In the genomic region with DNA sequence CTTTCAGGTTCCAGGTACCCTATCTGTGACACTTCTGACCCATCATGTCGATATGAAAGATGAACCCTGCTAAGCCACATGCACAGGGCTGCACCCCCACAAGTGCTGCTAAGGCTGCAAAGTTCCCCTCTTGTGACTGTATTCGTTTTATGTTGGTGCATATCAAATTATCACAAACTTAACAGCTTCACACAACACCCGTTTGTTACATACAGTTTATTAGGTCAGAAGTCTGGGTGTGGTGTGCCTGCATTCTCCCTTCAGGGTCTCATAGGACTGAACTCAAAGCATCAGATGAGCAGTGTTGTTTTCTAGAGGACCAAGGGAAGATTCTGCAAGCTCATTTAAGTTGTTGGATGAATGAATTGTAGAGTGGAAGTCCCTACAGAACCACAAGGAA, we compare ENCODE assay signal across 9 cellular contexts.
"Had no signal": no experiment of that assay in that cellular context is flagged by ENCODE, and none has a peak within 500 bp of the region (broad histone marks: within the 10 kb centered on the region; RNA-seq: fewer than 3 reads in every experiment).

No MANE protein-coding gene starts in this region.

- H3K4me2 ChIP-seq: GM23338 had no signal

- H3K4me3 ChIP-seq: GM23338 had no signal

- FAIRE-seq: H1, H54, HTR-8/SVneo had no signal

- H2AFZ ChIP-seq: GM23338 had no signal

- H3K4me3 Mint-ChIP-seq: GM23338, H9 had no signal

- DNase-seq: H9, HCEC 1CT, IMR-90, KBM-7 had no signal

- H3K9ac ChIP-seq: KMS-11 had no signal

- ATAC-seq: GM23338 had no signal

- H3K27ac Mint-ChIP-seq: GM23338, H9 had no signal

- H3K4me1 Mint-ChIP-seq: GM23338, H9 had no signal
